Comparison of ENCODE assay signal across 7 cellular contexts in genomic region chr2:34050413-34050812, GRCh38.
"Had no signal": no experiment of that assay in that cellular context is flagged by ENCODE, and none has a peak within 500 bp of the region (broad histone marks: within the 10 kb centered on the region; RNA-seq: fewer than 3 reads in every experiment).

No MANE protein-coding gene starts in this region.

- ATAC-seq: HepG2, K562 had no signal

- H3K4me3 ChIP-seq: K562 had no signal

- DNase-seq: IMR-90, KBM-7, KG1 had no signal

- FAIRE-seq: HepG2, HTR-8/SVneo, K562 had no signal

- H3K27ac ChIP-seq: HL-60 had no signal
